Comparison of ENCODE assay signal across 30 cellular contexts in genomic region chr17:51612692-51613091, GRCh38.
"Had no signal": no experiment of that assay in that cellular context is flagged by ENCODE, and none has a peak within 500 bp of the region (broad histone marks: within the 10 kb centered on the region; RNA-seq: fewer than 3 reads in every experiment).

No MANE protein-coding gene starts in this region.

- H3K36me3 Mint-ChIP-seq: activated CD4-positive, alpha-beta memory T cell treated with anti-CD3 and anti-CD28 coated beads for 36 hours; activated naive CD8-positive, alpha-beta T cell treated with anti-CD3 and anti-CD28 coated beads for 36 hours; stimulated activated memory B cell treated with anti-CD40 and anti-IgM and Interleukin-4, amounts not matched to agents 10 μg/mL and 1 μg/mL and 100 μg/mL, for 72 hours had no signal

- H3K4me3 Mint-ChIP-seq: activated CD4-positive, alpha-beta memory T cell treated with anti-CD3 and anti-CD28 coated beads for 36 hours; activated CD4-positive, alpha-beta T cell treated with anti-CD3 and anti-CD28 coated beads, Interleukin-2, amount 10 ng/mL, durations not matched to agents 24 days and 14 days; activated naive CD4-positive, alpha-beta T cell treated with anti-CD3 and anti-CD28 coated beads for 36 hours; activated naive CD8-positive, alpha-beta T cell treated with anti-CD3 and anti-CD28 coated beads for 36 hours; activated T-helper 1 cell treated with anti-CD3 and anti-CD28 coated beads, Interleukin-12 subunit alpha, Interleukin-12 subunit beta, Interleukin-2, Interleukin-4 antibody, amounts not matched to agents 30 ng/mL and 10 ng/mL and 1 ng/mL, durations not matched to agents 14 hours and 24 hours and 36 hours; nephron; stimulated activated memory B cell treated with anti-CD40 and anti-IgM and Interleukin-4, amounts not matched to agents 10 μg/mL and 1 μg/mL and 100 μg/mL, for 72 hours; T-helper 17 cell had no signal

- H3K27me3 Mint-ChIP-seq: activated CD4-positive, alpha-beta T cell treated with anti-CD3 and anti-CD28 coated beads, Interleukin-2, amount 10 ng/mL, durations not matched to agents 24 days and 14 days had no signal

- H3K4me1 ChIP-seq: adrenal gland, body of pancreas, esophagus squamous epithelium, sigmoid colon, tibial nerve had no signal

- H3K36me3 ChIP-seq: adrenal gland, esophagus squamous epithelium, ovary, sigmoid colon, tibial nerve had no signal

- H3K4me3 ChIP-seq: adrenal gland, body of pancreas, esophagus squamous epithelium, ovary, sigmoid colon, smooth muscle cell, tibial nerve had no signal

- H3K9me3 ChIP-seq: adrenal gland, body of pancreas, esophagus squamous epithelium, ovary, sigmoid colon, tibial nerve had no signal

- H3K27me3 ChIP-seq: adrenal gland, body of pancreas, ovary, sigmoid colon, tibial nerve had no signal

- H3K4me1 Mint-ChIP-seq: activated CD4-positive, alpha-beta T cell treated with anti-CD3 and anti-CD28 coated beads, Interleukin-2, amount 10 ng/mL, durations not matched to agents 24 days and 14 days; activated naive CD8-positive, alpha-beta T cell treated with anti-CD3 and anti-CD28 coated beads for 36 hours; stimulated activated memory B cell treated with anti-CD40 and anti-IgM and Interleukin-4, amounts not matched to agents 10 μg/mL and 1 μg/mL and 100 μg/mL, for 72 hours had no signal

- H3K27ac Mint-ChIP-seq: activated CD4-positive, alpha-beta memory T cell treated with anti-CD3 and anti-CD28 coated beads for 36 hours; activated CD4-positive, alpha-beta T cell treated with anti-CD3 and anti-CD28 coated beads, Interleukin-2, amount 10 ng/mL, durations not matched to agents 24 days and 14 days; activated naive CD4-positive, alpha-beta T cell treated with anti-CD3 and anti-CD28 coated beads for 36 hours; activated naive CD8-positive, alpha-beta T cell treated with anti-CD3 and anti-CD28 coated beads for 36 hours; activated T-helper 1 cell treated with anti-CD3 and anti-CD28 coated beads, Interleukin-12 subunit alpha, Interleukin-12 subunit beta, Interleukin-2, Interleukin-4 antibody, amounts not matched to agents 30 ng/mL and 10 ng/mL and 1 ng/mL, durations not matched to agents 14 hours and 24 hours and 36 hours; progenitor cell of endocrine pancreas; stimulated activated memory B cell treated with anti-CD40 and anti-IgM and Interleukin-4, amounts not matched to agents 10 μg/mL and 1 μg/mL and 100 μg/mL, for 72 hours; T-helper 17 cell had no signal

- H3K27ac ChIP-seq: adrenal gland, body of pancreas, epithelial cell of prostate, esophagus squamous epithelium, ovary, sigmoid colon, tibial nerve had no signal

- DNase-seq: activated CD4-positive, alpha-beta memory T cell treated with anti-CD3 and anti-CD28 coated beads for 36 hours; activated CD4-positive, alpha-beta T cell treated with anti-CD3 and anti-CD28 coated beads, Interleukin-2, amount 10 ng/mL, durations not matched to agents 24 days and 14 days; activated CD4-positive, CD25-positive, alpha-beta regulatory T cell treated with anti-CD3 and anti-CD28 coated beads, Interleukin-2, amount 50 U/mL, for 72 hours; activated CD8-positive, alpha-beta memory T cell treated with anti-CD3 and anti-CD28 coated beads, Interleukin-2, amount 50 U/mL, for 4 hours; activated effector memory CD4-positive, alpha-beta T cell treated with anti-CD3 and anti-CD28 coated beads, Interleukin-2, amount 50 U/mL, for 16 hours; activated naive CD4-positive, alpha-beta T cell treated with anti-CD3 and anti-CD28 coated beads for 36 hours; activated naive CD8-positive, alpha-beta T cell treated with anti-CD3 and anti-CD28 coated beads for 36 hours; activated T-cell treated with anti-CD3 and anti-CD28 coated beads, Interleukin-2, amount 50 U/mL, for 1 hour; adrenal gland; aorta; body of pancreas; dermis blood vessel endothelial cell; effector CD4-positive, alpha-beta T cell; esophagus squamous epithelium; left cardiac atrium; mammary epithelial cell; ovary; sigmoid colon; stimulated activated CD4-positive, alpha-beta T cell treated with anti-CD3 and anti-CD28 coated beads, Interleukin-1b, Interleukin-23, amount 100 ng/mL, for 48 hours; stimulated activated CD4-positive, alpha-beta T cell treated with anti-CD3 and anti-CD28 coated beads, Interleukin-4, amount 100 ng/mL, for 4 hours; stimulated activated CD8-positive, alpha-beta memory T cell treated with anti-CD3 and anti-CD28 coated beads, Interleukin-4, amount 100 ng/mL, for 48 hours; T-helper 17 cell; T1000 had no signal

- H3K9me3 Mint-ChIP-seq: activated CD4-positive, alpha-beta memory T cell treated with anti-CD3 and anti-CD28 coated beads for 36 hours; activated CD4-positive, alpha-beta T cell treated with anti-CD3 and anti-CD28 coated beads, Interleukin-2, amount 10 ng/mL, durations not matched to agents 24 days and 14 days; activated naive CD4-positive, alpha-beta T cell treated with anti-CD3 and anti-CD28 coated beads for 36 hours; activated naive CD8-positive, alpha-beta T cell treated with anti-CD3 and anti-CD28 coated beads for 36 hours; activated T-helper 1 cell treated with anti-CD3 and anti-CD28 coated beads, Interleukin-12 subunit alpha, Interleukin-12 subunit beta, Interleukin-2, Interleukin-4 antibody, amounts not matched to agents 30 ng/mL and 10 ng/mL and 1 ng/mL, durations not matched to agents 14 hours and 24 hours and 36 hours; nephron; stimulated activated memory B cell treated with anti-CD40 and anti-IgM and Interleukin-4, amounts not matched to agents 10 μg/mL and 1 μg/mL and 100 μg/mL, for 72 hours had no signal
